ENCODE assay signal across 1 cellular context in the genomic region with DNA sequence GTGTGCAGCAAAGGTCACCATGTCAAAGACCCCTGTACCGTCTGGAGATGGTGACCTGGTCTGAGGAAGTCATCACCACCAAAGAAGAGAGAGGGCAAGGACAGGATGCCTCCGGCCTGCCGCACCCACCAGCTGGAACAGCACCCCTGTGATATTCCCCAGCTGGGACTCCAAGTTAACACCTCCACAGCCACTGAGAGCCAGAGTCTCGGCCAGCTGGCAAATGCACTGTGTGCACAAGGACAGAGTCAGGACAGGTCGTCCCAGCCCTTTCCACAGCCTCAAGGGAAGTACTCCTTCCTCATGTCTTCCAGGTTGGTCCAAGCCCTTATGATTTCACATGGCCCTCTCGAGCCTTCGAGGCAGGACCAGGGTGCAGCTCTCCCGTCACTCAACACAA.
TF ChIP-seq lines count a peak whose summit lies in the region.

No MANE protein-coding gene starts in this region.

TF ChIP-seq in HepG2, 621 proteins besides CTCF, POLR2A, EP300 and RAD21:
- no peak for TF ChIP-seq PBX2 (CRISPR knock-in tag; IDR thresholded peaks at IDR 0.05)
- no peak for TF ChIP-seq ZNF724P (CRISPR knock-in tag; IDR thresholded peaks at IDR 0.05; ENCODE audit: borderline replicate concordance)
- no peak for TF ChIP-seq PHF21A (CRISPR knock-in tag; IDR thresholded peaks at IDR 0.05)
- no peak for TF ChIP-seq NFE2 (CRISPR knock-in tag; IDR thresholded peaks at IDR 0.05)
- TF ChIP-seq, protein P1, sequence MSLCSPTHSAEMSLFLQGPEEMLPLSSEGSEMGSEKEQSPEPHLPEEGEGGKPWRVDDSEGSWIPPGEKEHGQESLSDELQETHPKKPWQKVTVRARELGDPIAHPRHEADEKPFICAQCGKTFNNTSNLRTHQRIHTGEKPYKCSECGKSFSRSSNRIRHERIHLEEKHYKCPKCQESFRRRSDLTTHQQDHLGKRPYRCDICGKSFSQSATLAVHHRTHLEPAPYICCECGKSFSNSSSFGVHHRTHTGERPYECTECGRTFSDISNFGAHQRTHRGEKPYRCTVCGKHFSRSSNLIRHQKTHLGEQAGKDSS (CRISPR knock-in tag; IDR thresholded peaks at IDR 0.05; ENCODE audit: borderline replicate concordance, low read depth) = no peak
- no peak for TF ChIP-seq HMG20B (CRISPR knock-in tag; conservative IDR thresholded peaks at IDR 0.05)
- TF ChIP-seq ZNF773 (CRISPR knock-in tag; IDR thresholded peaks at IDR 0.05; ENCODE audit: borderline replicate concordance) = no peak
- TF ChIP-seq, protein P2, sequence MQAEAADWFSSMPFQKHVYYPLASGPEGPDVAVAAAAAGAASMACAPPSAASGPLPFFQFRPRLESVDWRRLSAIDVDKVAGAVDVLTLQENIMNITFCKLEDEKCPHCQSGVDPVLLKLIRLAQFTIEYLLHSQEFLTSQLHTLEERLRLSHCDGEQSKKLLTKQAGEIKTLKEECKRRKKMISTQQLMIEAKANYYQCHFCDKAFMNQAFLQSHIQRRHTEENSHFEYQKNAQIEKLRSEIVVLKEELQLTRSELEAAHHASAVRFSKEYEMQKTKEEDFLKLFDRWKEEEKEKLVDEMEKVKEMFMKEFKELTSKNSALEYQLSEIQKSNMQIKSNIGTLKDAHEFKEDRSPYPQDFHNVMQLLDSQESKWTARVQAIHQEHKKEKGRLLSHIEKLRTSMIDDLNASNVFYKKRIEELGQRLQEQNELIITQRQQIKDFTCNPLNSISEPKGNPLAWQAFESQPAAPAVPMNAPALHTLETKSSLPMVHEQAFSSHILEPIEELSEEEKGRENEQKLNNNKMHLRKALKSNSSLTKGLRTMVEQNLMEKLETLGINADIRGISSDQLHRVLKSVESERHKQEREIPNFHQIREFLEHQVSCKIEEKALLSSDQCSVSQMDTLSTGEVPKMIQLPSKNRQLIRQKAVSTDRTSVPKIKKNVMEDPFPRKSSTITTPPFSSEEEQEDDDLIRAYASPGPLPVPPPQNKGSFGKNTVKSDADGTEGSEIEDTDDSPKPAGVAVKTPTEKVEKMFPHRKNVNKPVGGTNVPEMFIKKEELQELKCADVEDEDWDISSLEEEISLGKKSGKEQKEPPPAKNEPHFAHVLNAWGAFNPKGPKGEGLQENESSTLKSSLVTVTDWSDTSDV (CRISPR knock-in tag; IDR thresholded peaks at IDR 0.05) = no peak
- TF ChIP-seq, protein P3, sequence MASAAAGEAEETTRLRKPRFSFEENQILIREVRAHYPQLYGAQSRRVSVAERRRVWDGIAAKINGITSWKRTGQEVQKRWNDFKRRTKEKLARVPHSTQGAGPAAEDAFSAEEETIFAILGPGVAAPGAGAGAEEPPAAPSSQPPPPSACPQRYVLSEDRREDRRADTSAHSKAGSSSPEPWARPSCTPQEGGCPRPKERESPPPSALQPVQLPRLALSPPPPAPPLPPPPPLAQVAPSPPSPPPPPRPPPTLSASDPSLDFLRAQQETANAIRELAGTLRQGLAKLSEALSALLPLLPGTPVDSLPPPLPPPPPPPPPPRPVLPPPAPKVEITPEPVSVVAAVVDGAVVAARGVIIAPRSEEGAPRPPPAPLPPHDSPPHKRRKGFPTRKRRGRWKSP (CRISPR knock-in tag; IDR thresholded peaks at IDR 0.05) = no peak
- TF ChIP-seq ZBTB10 (CRISPR knock-in tag; IDR thresholded peaks at IDR 0.05; ENCODE audit: borderline replicate concordance) = no peak
- no peak for TF ChIP-seq AKAP8 (CRISPR knock-in tag; IDR thresholded peaks at IDR 0.05)
- TF ChIP-seq ZFP36L2 (CRISPR knock-in tag; IDR thresholded peaks at IDR 0.05) = no peak
- TF ChIP-seq ATF1 (CRISPR knock-in tag; IDR thresholded peaks at IDR 0.05) = no peak
- no peak for TF ChIP-seq BORCS8-MEF2B (CRISPR knock-in tag; IDR thresholded peaks at IDR 0.05)
- no peak for TF ChIP-seq ZNF275 (CRISPR knock-in tag; IDR thresholded peaks at IDR 0.05; ENCODE audit: borderline replicate concordance)
- TF ChIP-seq TCF7L2 (IDR thresholded peaks at IDR 0.05; ENCODE audit: low read depth, low read length) = no peak
- TF ChIP-seq, protein P4, sequence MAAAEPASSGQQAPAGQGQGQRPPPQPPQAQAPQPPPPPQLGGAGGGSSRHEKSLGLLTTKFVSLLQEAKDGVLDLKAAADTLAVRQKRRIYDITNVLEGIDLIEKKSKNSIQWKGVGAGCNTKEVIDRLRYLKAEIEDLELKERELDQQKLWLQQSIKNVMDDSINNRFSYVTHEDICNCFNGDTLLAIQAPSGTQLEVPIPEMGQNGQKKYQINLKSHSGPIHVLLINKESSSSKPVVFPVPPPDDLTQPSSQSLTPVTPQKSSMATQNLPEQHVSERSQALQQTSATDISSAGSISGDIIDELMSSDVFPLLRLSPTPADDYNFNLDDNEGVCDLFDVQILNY (CRISPR knock-in tag; conservative IDR thresholded peaks at IDR 0.05) = no peak
- TF ChIP-seq CHD2 (IDR thresholded peaks at IDR 0.05; ENCODE audit: low read depth, low read length) = no peak
- no peak for TF ChIP-seq DNMT3B (CRISPR knock-in tag; conservative IDR thresholded peaks at IDR 0.05)
- TF ChIP-seq HMGA1 (CRISPR knock-in tag; conservative IDR thresholded peaks at IDR 0.05) = no peak
